In genomic region chr9:16664211-16664610, GRCh38 we compare ENCODE assay signal across 18 cellular contexts.
"Had no signal": no experiment of that assay in that cellular context is flagged by ENCODE, and none has a peak within 500 bp of the region (broad histone marks: within the 10 kb centered on the region; RNA-seq: fewer than 3 reads in every experiment).

No MANE protein-coding gene starts in this region.

- H3K27me3 Mint-ChIP-seq: memory B cell; naive thymus-derived CD4-positive, alpha-beta T cell had no signal

- H3K9me3 ChIP-seq: ascending aorta, gastroesophageal sphincter, left ventricle myocardium inferior, mucosa of descending colon, tibial nerve, uterus had no signal

- H3K9me3 Mint-ChIP-seq: activated T-helper 1 cell treated with anti-CD3 and anti-CD28 coated beads, Interleukin-12 subunit alpha, Interleukin-12 subunit beta, Interleukin-2, Interleukin-4 antibody, amounts not matched to agents 30 ng/mL and 10 ng/mL and 1 ng/mL, durations not matched to agents 14 hours and 24 hours and 36 hours had no signal

- H3K27ac ChIP-seq: ascending aorta, coronary artery, gastroesophageal sphincter, left ventricle myocardium inferior, uterus had no signal

- H3K36me3 ChIP-seq: ascending aorta, gastroesophageal sphincter, left ventricle myocardium inferior, tibial nerve, uterus had no signal

- H3K4me1 ChIP-seq: ascending aorta, left ventricle myocardium inferior, uterus had no signal

- H3K4me1 Mint-ChIP-seq: memory B cell; naive thymus-derived CD4-positive, alpha-beta T cell had no signal

- DNase-seq: activated CD4-positive, alpha-beta T cell treated with anti-CD3 and anti-CD28 coated beads, Interleukin-2, amount 50 U/mL, for 1 hour; activated naive CD4-positive, alpha-beta T cell; caudate nucleus; effector CD8-positive, alpha-beta T cell; islet precursor cell; left ventricle myocardium inferior; mucosa of descending colon; naive thymus-derived CD4-positive, alpha-beta T cell; stimulated activated CD4-positive, alpha-beta T cell treated with anti-CD3 and anti-CD28 coated beads, Interleukin-2, amount 100 ng/mL, for 48 hours; stimulated activated naive CD4-positive, alpha-beta T cell; uterus had no signal

- H3K4me3 ChIP-seq: ascending aorta, coronary artery, gastroesophageal sphincter, left ventricle myocardium inferior, mucosa of descending colon, tibial nerve, uterus had no signal

- H3K36me3 Mint-ChIP-seq: memory B cell had no signal

- H3K4me3 Mint-ChIP-seq: activated T-helper 1 cell treated with anti-CD3 and anti-CD28 coated beads, Interleukin-12 subunit alpha, Interleukin-12 subunit beta, Interleukin-2, Interleukin-4 antibody, amounts not matched to agents 30 ng/mL and 10 ng/mL and 1 ng/mL, durations not matched to agents 14 hours and 24 hours and 36 hours; memory B cell; naive thymus-derived CD4-positive, alpha-beta T cell had no signal

- H3K27me3 ChIP-seq: ascending aorta, gastroesophageal sphincter, tibial nerve, uterus had no signal

- H3K27ac Mint-ChIP-seq: activated T-helper 1 cell treated with anti-CD3 and anti-CD28 coated beads, Interleukin-12 subunit alpha, Interleukin-12 subunit beta, Interleukin-2, Interleukin-4 antibody, amounts not matched to agents 30 ng/mL and 10 ng/mL and 1 ng/mL, durations not matched to agents 14 hours and 24 hours and 36 hours; memory B cell; naive thymus-derived CD4-positive, alpha-beta T cell had no signal

- FAIRE-seq: endothelial cell of umbilical vein had no signal
